11 cellular contexts compared by ENCODE assay signal in genomic region chr1:41626146-41626545, GRCh38.
DNase-seq lines count a peak whose midpoint lies in the region; TF ChIP-seq lines count a peak whose summit lies in the region.
"Had no signal": no experiment of that assay in that cellular context is flagged by ENCODE, and none has a peak within 500 bp of the region (broad histone marks: within the 10 kb centered on the region; RNA-seq: fewer than 3 reads in every experiment).

No MANE protein-coding gene starts in this region.

- peak overlapping the region; percentile 67 for H3K27ac Mint-ChIP-seq in activated T-cell treated with anti-CD3 and anti-CD28 coated beads, Interleukin-2, amount 50 U/mL, for 24 hours
- H3K27ac Mint-ChIP-seq in CD8-positive, alpha-beta memory T cell, result no peak overlapping the region

- no peaks in the 10 kb centered on the region for H3K36me3 ChIP-seq in ascending aorta
- no peaks in the 10 kb centered on the region for H3K36me3 ChIP-seq in CD8-positive, alpha-beta memory T cell (ENCODE audit: insufficient read depth, low read length)
- H3K36me3 ChIP-seq: colonic mucosa had no signal

- no peaks in the 10 kb centered on the region for H3K9me3 ChIP-seq in ascending aorta
- no peaks in the 10 kb centered on the region for H3K9me3 ChIP-seq in CD8-positive, alpha-beta memory T cell (ENCODE audit: low read length)
- H3K9me3 ChIP-seq: colonic mucosa had no signal

- no peaks in the 10 kb centered on the region for H3K27me3 ChIP-seq in ascending aorta
- H3K27me3 ChIP-seq in CD8-positive, alpha-beta memory T cell (ENCODE audit: insufficient read depth, low read length, poor library complexity, severe bottlenecking), result no peaks in the 10 kb centered on the region
- H3K27me3 ChIP-seq: colonic mucosa, hepatocyte had no signal

- no peaks in the 10 kb centered on the region for H3K9me3 Mint-ChIP-seq in activated T-cell treated with anti-CD3 and anti-CD28 coated beads, Interleukin-2, amount 50 U/mL, for 24 hours
- H3K9me3 Mint-ChIP-seq in CD8-positive, alpha-beta memory T cell, result no peaks in the 10 kb centered on the region

- POLR2A ChIA-PET in CD8-positive, alpha-beta memory T cell (lab: Charles Lee), result no interaction called here

- no peak overlapping the region for H3K27ac ChIP-seq in ascending aorta
- H3K27ac ChIP-seq in CD8-positive, alpha-beta memory T cell (ENCODE audit: low read depth, low read length), result no peak overlapping the region
- H3K27ac ChIP-seq: colonic mucosa, hepatocyte had no signal

- H3K4me1 Mint-ChIP-seq in activated T-cell treated with anti-CD3 and anti-CD28 coated beads, Interleukin-2, amount 50 U/mL, for 24 hours (ENCODE audit: low read depth), result peaks cover 87% of the 10 kb centered on the region
- H3K4me1 Mint-ChIP-seq in CD8-positive, alpha-beta memory T cell, result peaks cover 29 to 45% (median 36%) of the 10 kb centered on the region in 3 donors

- peaks cover 92% of the 10 kb centered on the region for H3K36me3 Mint-ChIP-seq in activated T-cell treated with anti-CD3 and anti-CD28 coated beads, Interleukin-2, amount 50 U/mL, for 24 hours (ENCODE audit: low read depth)
- H3K36me3 Mint-ChIP-seq in CD8-positive, alpha-beta memory T cell, result peaks cover 5 to 14% (median 6%) of the 10 kb centered on the region in 3 donors

- no peaks in the 10 kb centered on the region for H3K27me3 Mint-ChIP-seq in activated T-cell treated with anti-CD3 and anti-CD28 coated beads, Interleukin-2, amount 50 U/mL, for 24 hours
- H3K27me3 Mint-ChIP-seq in CD8-positive, alpha-beta memory T cell, result peaks cover 0 to 4% of the 10 kb centered on the region in 2 donors

- H3K4me3 ChIP-seq in fibroblast of pulmonary artery (replicated peaks; ENCODE audit: low read depth, low read length) (no peak overlapping the region), ascending aorta (no peak overlapping the region)
- H3K4me3 ChIP-seq in CD8-positive, alpha-beta memory T cell (ENCODE audit: low read length), result no peak overlapping the region
- H3K4me3 ChIP-seq: colonic mucosa, hepatocyte had no signal

- peak; percentile 29 for DNase-seq in activated T-cell treated with anti-CD3 and anti-CD28 coated beads, Interleukin-2, amount 50 U/mL, for 24 hours
- DNase-seq in activated T-cell treated with anti-CD3 and anti-CD28 coated beads, Interleukin-2, amount 50 U/mL, for 1 hour, result no peak
- DNase-seq in RPMI7951 (ENCODE audit: low read depth) (peak; percentile 71), fibroblast of pulmonary artery (ENCODE audit: low read depth) (peak; percentile 37), ascending aorta (ENCODE audit: low spot score in 2 of 2) (no peak), hippocampal formation (lab: John Stamatoyannopoulos, UW) (no peak)
- DNase-seq in stimulated activated CD8-positive, alpha-beta memory T cell treated with anti-CD3 and anti-CD28 coated beads, Interleukin-4, amount 100 ng/mL, for 48 hours, result peak; percentile 21
- no peak for DNase-seq in CD8-positive, alpha-beta memory T cell
- DNase-seq: colonic mucosa, NCI-H2029 had no signal

- TF ChIP-seq CTCF in fibroblast of pulmonary artery (IDR thresholded peaks at IDR 0.05; ENCODE audit: low read length, missing control alignments) (no peak), ascending aorta (IDR thresholded peaks at IDR 0.05) (no peak)

- CTCF ChIA-PET in CD8-positive, alpha-beta memory T cell (lab: Charles Lee), result no interaction called here

- H3K4me3 Mint-ChIP-seq in activated T-cell treated with anti-CD3 and anti-CD28 coated beads, Interleukin-2, amount 50 U/mL, for 24 hours, result no peak overlapping the region
- no peak overlapping the region for H3K4me3 Mint-ChIP-seq in CD8-positive, alpha-beta memory T cell

- peaks cover 4 to 5% of the 10 kb centered on the region in 2 donors for H3K4me1 ChIP-seq in ascending aorta
- H3K4me1 ChIP-seq in CD8-positive, alpha-beta memory T cell (ENCODE audit: insufficient read depth, low read length), result peaks cover 11% of the 10 kb centered on the region
- H3K4me1 ChIP-seq: colonic mucosa had no signal

- intact Hi-C loops in ascending aorta (cut with DNase I), result no loop called here

Comparison
In these comparisons a context has a peak if more than half of its experiments do, and no peak if none do; other contexts are left out.
1. DNase-seq: peak in activated T-cell treated with anti-CD3 and anti-CD28 coated beads, Interleukin-2, amount 50 U/mL, for 24 hours (single experiment), RPMI7951 (single experiment), fibroblast of pulmonary artery (single experiment) and stimulated activated CD8-positive, alpha-beta memory T cell treated with anti-CD3 and anti-CD28 coated beads, Interleukin-4, amount 100 ng/mL, for 48 hours (single experiment); none in activated T-cell treated with anti-CD3 and anti-CD28 coated beads, Interleukin-2, amount 50 U/mL, for 1 hour (single experiment), ascending aorta (0 of 2), CD8-positive, alpha-beta memory T cell (0 of 5) and hippocampal formation (0 of 2).